Comparison of ENCODE assay signal across 16 cellular contexts in genomic region chr9:38294561-38294960, GRCh38.
"Had no signal": no experiment of that assay in that cellular context is flagged by ENCODE, and none has a peak within 500 bp of the region (broad histone marks: within the 10 kb centered on the region; RNA-seq: fewer than 3 reads in every experiment).

No MANE protein-coding gene starts in this region.

- FAIRE-seq: colon had no signal

- H3K27me3 ChIP-seq: adrenal gland, gastroesophageal sphincter, heart right ventricle, neutrophil had no signal

- H3K36me3 ChIP-seq: adrenal gland, gastroesophageal sphincter, heart right ventricle, left ventricle myocardium inferior, neutrophil, thoracic aorta had no signal

- H3K27ac ChIP-seq: adrenal gland, gastroesophageal sphincter, heart right ventricle, left ventricle myocardium inferior, neutrophil, VCaP had no signal

- H3K9me3 ChIP-seq: adrenal gland, gastroesophageal sphincter, heart right ventricle, left ventricle myocardium inferior, neutrophil, thoracic aorta had no signal

- DNase-seq: activated CD4-positive, alpha-beta T cell treated with anti-CD3 and anti-CD28 coated beads, Interleukin-2, amount 50 U/mL, for 4 hours; activated gamma-delta T cell treated with Interleukin-2 at 50 U/mL for 16 hours; central memory CD4-positive, alpha-beta T cell; endodermal cell; heart right ventricle; left ventricle myocardium inferior; natural killer cell; stimulated activated naive B cell treated with anti-CD40 and anti-IgM and Interleukin-4, amounts not matched to agents 10 μg/mL and 1 μg/mL and 100 μg/mL, for 72 hours; T-helper 2 cell had no signal

- ATAC-seq: activated naive CD4-positive, alpha-beta T cell treated with anti-CD3 and anti-CD28 coated beads, Interleukin-2, amount 50 U/mL, for 72 hours; gastroesophageal sphincter; natural killer cell; stimulated activated naive B cell treated with anti-CD40 and anti-IgM and Interleukin-4, amounts not matched to agents 10 μg/mL and 1 μg/mL and 100 μg/mL, for 72 hours had no signal

- H3K4me3 ChIP-seq: adrenal gland, gastroesophageal sphincter, heart right ventricle, left ventricle myocardium inferior, thoracic aorta had no signal
